In the genomic region with DNA sequence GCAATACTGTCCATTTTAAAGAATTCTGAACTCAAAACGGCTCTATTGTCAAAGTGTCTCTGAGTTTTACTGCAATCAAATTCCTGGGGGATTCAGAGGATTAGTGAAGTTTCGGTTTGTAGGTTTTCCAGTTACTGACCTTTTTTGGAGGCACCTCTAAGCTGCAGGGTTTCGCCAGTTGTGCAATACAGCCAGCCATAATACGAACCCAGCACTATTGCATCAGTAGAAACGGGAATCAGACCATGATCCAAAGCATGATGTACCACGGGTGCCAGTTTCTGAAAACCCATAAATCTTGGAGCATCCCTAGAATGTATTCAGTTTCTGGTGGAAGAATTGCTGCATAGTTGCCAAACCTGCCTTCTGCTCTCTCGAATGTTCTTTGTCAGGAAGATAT, we compare ENCODE assay signal across 16 cellular contexts.
A peak's percentile ranks its signal among the peaks of the same experiment; 100 is the strongest.
DNase-seq lines count a peak whose midpoint lies in the region; ATAC-seq and TF ChIP-seq lines count a peak whose summit lies in the region.
"Had no signal": no experiment of that assay in that cellular context is flagged by ENCODE, and none has a peak within 500 bp of the region (broad histone marks: within the 10 kb centered on the region; RNA-seq: fewer than 3 reads in every experiment).

No MANE protein-coding gene starts in this region.

- no peak for ATAC-seq in GM21825 (IDR thresholded peaks at IDR 0.05; ENCODE audit: unreplicated experiment)
- no peak for ATAC-seq in activated T-cell treated with anti-CD3 and anti-CD28 coated beads, Interleukin-2, amount 50 U/mL, for 72 hours (replicated peaks in 1 of 2)
- ATAC-seq: body of pancreas, Panc1 had no signal

- TF ChIP-seq CTCF in colonic mucosa (IDR thresholded peaks at IDR 0.05) = no peak
- no peak for TF ChIP-seq CTCF in neural progenitor cell (IDR thresholded peaks at IDR 0.05)

- H3K79me2 ChIP-seq in neural progenitor cell (ENCODE audit: low read depth) = no peaks in the 10 kb centered on the region

- no peaks in the 10 kb centered on the region for H3K4me1 ChIP-seq in colonic mucosa
- H3K4me1 ChIP-seq in neural progenitor cell = peaks cover 15% of the 10 kb centered on the region
- H3K4me1 ChIP-seq: body of pancreas had no signal

- H3K27me3 ChIP-seq in MG63 = no peaks in the 10 kb centered on the region
- no peaks in the 10 kb centered on the region for H3K27me3 ChIP-seq in colonic mucosa
- H3K27me3 ChIP-seq in neural progenitor cell = no peaks in the 10 kb centered on the region

- no peak overlapping the region for H3K4me3 ChIP-seq in MG63
- H3K4me3 ChIP-seq in colonic mucosa = no peak overlapping the region
- H3K4me3 ChIP-seq in neural progenitor cell = no peak overlapping the region
- H3K4me3 ChIP-seq: body of pancreas had no signal

- no peak overlapping the region for H3K4me3 Mint-ChIP-seq in neural progenitor cell
- H3K4me3 Mint-ChIP-seq in activated T-cell treated with anti-CD3 and anti-CD28 coated beads, Interleukin-2, amount 50 U/mL, for 72 hours = no peak overlapping the region
- H3K4me3 Mint-ChIP-seq: nephron progenitor cell had no signal

- H2AFZ ChIP-seq in neural progenitor cell (replicated peaks) = no peak overlapping the region

- intact Hi-C loops in colonic mucosa (cut with DNase I) = no loop called here

- no peaks in the 10 kb centered on the region for H3K27me3 Mint-ChIP-seq in neural progenitor cell (ENCODE audit: insufficient read depth, low read depth)
- H3K27me3 Mint-ChIP-seq in activated T-cell treated with anti-CD3 and anti-CD28 coated beads, Interleukin-2, amount 50 U/mL, for 72 hours (ENCODE audit: low read depth) = peaks cover 38% of the 10 kb centered on the region

- peaks cover 10% of the 10 kb centered on the region for H3K9me3 Mint-ChIP-seq in neural progenitor cell
- peaks cover 0 to 2% of the 10 kb centered on the region in 2 donors for H3K9me3 Mint-ChIP-seq in activated T-cell treated with anti-CD3 and anti-CD28 coated beads, Interleukin-2, amount 50 U/mL, for 72 hours

- H3K27ac ChIP-seq in colonic mucosa = no peak overlapping the region
- no peak overlapping the region for H3K27ac ChIP-seq in neural progenitor cell
- H3K27ac ChIP-seq: body of pancreas had no signal

- no peaks in the 10 kb centered on the region for H3F3A ChIP-seq in neural progenitor cell (ENCODE audit: low read depth)

- H3K36me3 ChIP-seq in MG63 (no peaks in the 10 kb centered on the region), colonic mucosa (no peaks in the 10 kb centered on the region), neural progenitor cell (no peaks in the 10 kb centered on the region)

- peaks cover 11% of the 10 kb centered on the region for H3K4me1 Mint-ChIP-seq in neural progenitor cell
- H3K4me1 Mint-ChIP-seq in activated T-cell treated with anti-CD3 and anti-CD28 coated beads, Interleukin-2, amount 50 U/mL, for 72 hours (ENCODE audit: low read depth) = no peaks in the 10 kb centered on the region

- H3K9ac ChIP-seq in colonic mucosa (ENCODE audit: low read depth in 2 of 2, low read length in 2 of 2) (no peak overlapping the region), neural progenitor cell (no peak overlapping the region)

- H3K36me3 Mint-ChIP-seq in neural progenitor cell = no peaks in the 10 kb centered on the region
- no peaks in the 10 kb centered on the region for H3K36me3 Mint-ChIP-seq in activated T-cell treated with anti-CD3 and anti-CD28 coated beads, Interleukin-2, amount 50 U/mL, for 72 hours (ENCODE audit: insufficient read depth in 2 of 2)

- no peaks in the 10 kb centered on the region for H4K20me1 ChIP-seq in neural progenitor cell (ENCODE audit: low read depth)

- DNase-seq in AG08396 (ENCODE audit: low spot score) (peak; percentile 17), MG63 (peak; percentile 33), colonic mucosa (peak; percentile 22), neural progenitor cell (ENCODE audit: low spot score) (no peak)
- no peak for DNase-seq in activated CD4-positive, CD25-positive, alpha-beta regulatory T cell treated with anti-CD3 and anti-CD28 coated beads, Interleukin-2, amount 50 U/mL, for 72 hours
- DNase-seq in activated T-cell treated with anti-CD3 and anti-CD28 coated beads, Interleukin-2, amount 50 U/mL, for 72 hours = no peak
- DNase-seq in stimulated activated CD4-positive, alpha-beta T cell treated with anti-CD3 and anti-CD28 coated beads, Interleukin-4, amount 100 ng/mL, for 24 hours = no peak
- DNase-seq: activated naive CD4-positive, alpha-beta T cell treated with Interleukin-2 at 50 U/mL for 16 hours; body of pancreas; DMS153; NCI-H1930; NCI-H524 treated with DMSO at 0.1 percent for 48 hours; nephron progenitor cell; stimulated activated CD4-positive, alpha-beta T cell treated with anti-CD3 and anti-CD28 coated beads, Interleukin-4, amount 100 ng/mL, for 4 hours had no signal

- H3K9me3 ChIP-seq in MG63 (peaks cover 3% of the 10 kb centered on the region; the same call in 1 of the 2 replicates), colonic mucosa (no peaks in the 10 kb centered on the region), neural progenitor cell (ENCODE audit: low read depth) (no peaks in the 10 kb centered on the region)

- H3K4me2 ChIP-seq in neural progenitor cell = peak overlapping the region; percentile 5

- no peak overlapping the region for H3K27ac Mint-ChIP-seq in neural progenitor cell
- H3K27ac Mint-ChIP-seq in activated T-cell treated with anti-CD3 and anti-CD28 coated beads, Interleukin-2, amount 50 U/mL, for 72 hours = no peak overlapping the region
- H3K27ac Mint-ChIP-seq: nephron progenitor cell had no signal

Comparison
In these comparisons a context has a peak if more than half of its experiments do, and no peak if none do; other contexts are left out.
1. DNase-seq: peak in AG08396 (single experiment), MG63 (single experiment) and colonic mucosa (single experiment); none in neural progenitor cell (single experiment), activated CD4-positive, CD25-positive, alpha-beta regulatory T cell treated with anti-CD3 and anti-CD28 coated beads, Interleukin-2, amount 50 U/mL, for 72 hours (single experiment), activated T-cell treated with anti-CD3 and anti-CD28 coated beads, Interleukin-2, amount 50 U/mL, for 72 hours (0 of 2) and stimulated activated CD4-positive, alpha-beta T cell treated with anti-CD3 and anti-CD28 coated beads, Interleukin-4, amount 100 ng/mL, for 24 hours (single experiment).